24 cellular contexts compared by ENCODE assay signal in genomic region chr1:227427411-227427810, GRCh38.
"Had no signal": no experiment of that assay in that cellular context is flagged by ENCODE, and none has a peak within 500 bp of the region (broad histone marks: within the 10 kb centered on the region; RNA-seq: fewer than 3 reads in every experiment).

No MANE protein-coding gene starts in this region.

- H3K27ac ChIP-seq: colonic mucosa, epithelial cell of prostate, foreskin keratinocyte, gastroesophageal sphincter, hepatocyte, left lung, lower lobe of right lung, parathyroid adenoma, right lobe of liver, testis had no signal

- H2AFZ ChIP-seq: hepatocyte, parathyroid adenoma had no signal

- H3K27me3 ChIP-seq: colonic mucosa, foreskin keratinocyte, gastroesophageal sphincter, heart left ventricle, hepatocyte, left lung, right lobe of liver, stomach, testis, tibial artery, upper lobe of left lung had no signal

- ATAC-seq: effector memory CD8-positive, alpha-beta T cell; esophagus mucosa; foreskin keratinocyte; gastroesophageal sphincter; heart left ventricle; left cardiac atrium; left lung; lower lobe of right lung; naive thymus-derived CD8-positive, alpha-beta T cell; right lobe of liver; stimulated activated effector memory CD8-positive, alpha-beta T cell treated with anti-CD3 and anti-CD28 coated beads, Interleukin-12 subunit alpha, Interleukin-12 subunit beta, amount 100 ng/mL, for 72 hours had no signal

- H3K4me1 ChIP-seq: colonic mucosa, foreskin keratinocyte, parathyroid adenoma, right lobe of liver had no signal

- H3K36me3 ChIP-seq: colonic mucosa, gastroesophageal sphincter, heart left ventricle, left lung, lower lobe of right lung, right lobe of liver, stomach, tibial artery, upper lobe of left lung had no signal

- DNase-seq: colonic mucosa; effector memory CD8-positive, alpha-beta T cell; foreskin keratinocyte; heart left ventricle; left cardiac atrium; left lung; lower lobe of right lung; naive thymus-derived CD8-positive, alpha-beta T cell; right lobe of liver; stimulated activated CD4-positive, alpha-beta T cell treated with anti-CD3 and anti-CD28 coated beads, Interleukin-2, amount 100 ng/mL, for 24 hours; stimulated activated CD4-positive, alpha-beta T cell treated with anti-CD3 and anti-CD28 coated beads, Interleukin-4, amount 100 ng/mL, for 24 hours; stimulated activated naive CD4-positive, alpha-beta T cell treated with Interleukin-2 at 50 U/mL for 16 hours; stomach; testis; tibial artery; upper lobe of left lung had no signal

- H3K79me2 ChIP-seq: hepatocyte, parathyroid adenoma had no signal

- FAIRE-seq: islet of Langerhans, urothelium cell line had no signal

- H3K9ac ChIP-seq: parathyroid adenoma had no signal

- H3K4me2 ChIP-seq: hepatocyte had no signal

- H3K9me3 ChIP-seq: colonic mucosa, gastroesophageal sphincter, heart left ventricle, left lung, lower lobe of right lung, right lobe of liver, stomach, testis, tibial artery, upper lobe of left lung had no signal

- H3K4me3 ChIP-seq: colonic mucosa, gastroesophageal sphincter, heart left ventricle, hepatocyte, left lung, lower lobe of right lung, right lobe of liver, stomach, testis, tibial artery, upper lobe of left lung had no signal
